In genomic region chr3:180594631-180595348, GRCh38 we compare ENCODE assay signal across 9 cellular contexts. TPM values are rescaled to one million over a fixed set of nuclear protein-coding genes. Genes with fewer than 3 reads are reported as not detected.
A peak's percentile ranks its signal among the peaks of the same experiment; 100 is the strongest.
DNase-seq lines count a peak whose midpoint lies in the region; ATAC-seq, FAIRE-seq and TF ChIP-seq lines count a peak whose summit lies in the region.
"Had no signal": no experiment of that assay in that cellular context is flagged by ENCODE, and none has a peak within 500 bp of the region (broad histone marks: within the 10 kb centered on the region; RNA-seq: fewer than 3 reads in every experiment).

No MANE protein-coding gene starts in this region.

- no peak overlapping the region for H3K9ac ChIP-seq in astrocyte (ENCODE audit: low read length)
- no peak overlapping the region for H3K9ac ChIP-seq in neuronal stem cell (ENCODE audit: low read depth, low read length, poor library complexity)

- H3K36me3 Mint-ChIP-seq in astrocyte (ENCODE audit: low read depth, unreplicated experiment): no peaks in the 10 kb centered on the region
- no peaks in the 10 kb centered on the region for H3K36me3 Mint-ChIP-seq in activated T-helper 1 cell treated with anti-CD3 and anti-CD28 coated beads, Interleukin-12 subunit alpha, Interleukin-12 subunit beta, Interleukin-2, Interleukin-4 antibody, amounts not matched to agents 30 ng/mL and 10 ng/mL and 1 ng/mL, durations not matched to agents 14 hours and 24 hours and 36 hours (ENCODE audit: low read depth)

- H3K4me1 ChIP-seq in astrocyte (ENCODE audit: insufficient read depth, low read length): no peaks in the 10 kb centered on the region
- H3K4me1 ChIP-seq in neuronal stem cell (ENCODE audit: control insufficient read depth in 2 of 2, insufficient read depth in 1 of 2, low read depth in 1 of 2, low read length in 2 of 2): no peaks in the 10 kb centered on the region

- no peak overlapping the region for H3K23ac ChIP-seq in neuronal stem cell (ENCODE audit: low read depth, low read length, poor library complexity)

- H3K27me3 ChIP-seq in astrocyte (ENCODE audit: insufficient read depth, low read length): no peaks in the 10 kb centered on the region
- no peaks in the 10 kb centered on the region for H3K27me3 ChIP-seq in neuronal stem cell (ENCODE audit: control insufficient read depth in 3 of 3, insufficient read depth in 3 of 3, low read depth in 1 of 3, low read length in 3 of 3)

- H2BK120ac ChIP-seq in neuronal stem cell (ENCODE audit: low read depth, low read length): no peak overlapping the region

- no peak overlapping the region for H2BK12ac ChIP-seq in neuronal stem cell (ENCODE audit: low read length)

- no peak overlapping the region for H2AK5ac ChIP-seq in neuronal stem cell (ENCODE audit: low read depth, low read length)

- no peak overlapping the region for H4K91ac ChIP-seq in neuronal stem cell (ENCODE audit: low read depth, low read length, poor library complexity)

- H2BK15ac ChIP-seq in neuronal stem cell (ENCODE audit: low read length): no peak overlapping the region

- peak overlapping the region; percentile 2 for H2AFZ ChIP-seq in astrocyte (ENCODE audit: low read depth, low read length)
- no peak overlapping the region for H2AFZ ChIP-seq in neuronal stem cell (ENCODE audit: low read length)

- DNase-seq in HCEC 1CT (peak; percentile 73), NCI-H1930 (lab: John Stamatoyannopoulos, UW) (peak; percentile 7 to 22), astrocyte (ENCODE audit: low read depth) (peak; percentile 20), neuronal stem cell (ENCODE audit: low spot score) (peak; percentile 8)
- DNase-seq in activated T-helper 1 cell treated with anti-CD3 and anti-CD28 coated beads, Interleukin-12 subunit alpha, Interleukin-12 subunit beta, Interleukin-2, Interleukin-4 antibody, amounts not matched to agents 30 ng/mL and 10 ng/mL and 1 ng/mL, durations not matched to agents 14 hours and 24 hours and 36 hours (ENCODE audit: low spot score): no peak

- no peaks in the 10 kb centered on the region for H3K36me3 ChIP-seq in astrocyte (ENCODE audit: insufficient read depth, low read length)
- no peaks in the 10 kb centered on the region for H3K36me3 ChIP-seq in neuronal stem cell (replicated peaks in 1 of 2; ENCODE audit: control insufficient read depth in 2 of 2, insufficient read depth in 2 of 2, low read length in 2 of 2)

- H3K27ac Mint-ChIP-seq in astrocyte (ENCODE audit: unreplicated experiment): no peak overlapping the region
- no peak overlapping the region for H3K27ac Mint-ChIP-seq in activated T-helper 1 cell treated with anti-CD3 and anti-CD28 coated beads, Interleukin-12 subunit alpha, Interleukin-12 subunit beta, Interleukin-2, Interleukin-4 antibody, amounts not matched to agents 30 ng/mL and 10 ng/mL and 1 ng/mL, durations not matched to agents 14 hours and 24 hours and 36 hours

- H3K79me1 ChIP-seq in neuronal stem cell (ENCODE audit: low read depth, low read length): no peaks in the 10 kb centered on the region

- no peak overlapping the region for H3K14ac ChIP-seq in neuronal stem cell (ENCODE audit: low read length)

- H3K4me2 ChIP-seq in astrocyte (ENCODE audit: low read length): no peak overlapping the region
- no peak overlapping the region for H3K4me2 ChIP-seq in neuronal stem cell (ENCODE audit: insufficient read depth, low read length, poor library complexity, severe bottlenecking)

- no peak overlapping the region for H4K8ac ChIP-seq in neuronal stem cell (ENCODE audit: low read depth, low read length)

- H3K4me3 ChIP-seq in astrocyte (ENCODE audit: insufficient read depth, low read depth, low read length) (no peak overlapping the region), neuronal stem cell (ENCODE audit: low read length in 2 of 2) (no peak overlapping the region)
- H3K4me3 ChIP-seq: skin epidermis had no signal

- H3K27me3 Mint-ChIP-seq in astrocyte (ENCODE audit: low read depth, unreplicated experiment): no peaks in the 10 kb centered on the region
- H3K27me3 Mint-ChIP-seq in activated T-helper 1 cell treated with anti-CD3 and anti-CD28 coated beads, Interleukin-12 subunit alpha, Interleukin-12 subunit beta, Interleukin-2, Interleukin-4 antibody, amounts not matched to agents 30 ng/mL and 10 ng/mL and 1 ng/mL, durations not matched to agents 14 hours and 24 hours and 36 hours (ENCODE audit: insufficient read depth): peaks cover 23% of the 10 kb centered on the region

- H3K9me3 ChIP-seq in astrocyte (ENCODE audit: insufficient read depth, low read depth, low read length) (no peaks in the 10 kb centered on the region), neuronal stem cell (replicated peaks in 1 of 2; ENCODE audit: control insufficient read depth in 2 of 2, insufficient read depth in 1 of 2, low read depth in 1 of 2, low read length in 2 of 2) (no peaks in the 10 kb centered on the region)

- H4K20me1 ChIP-seq in astrocyte (ENCODE audit: insufficient read depth, low read length): no peaks in the 10 kb centered on the region

- no peak for FAIRE-seq in astrocyte (lab: Jason Lieb, UNC)

- H2BK5ac ChIP-seq in neuronal stem cell (ENCODE audit: low read length): no peak overlapping the region

- no peak for ATAC-seq in HG03196 (IDR thresholded peaks at IDR 0.05; ENCODE audit: unreplicated experiment)
- no peak for ATAC-seq in HG03457 (IDR thresholded peaks at IDR 0.05; ENCODE audit: unreplicated experiment)

- H3K4me3 Mint-ChIP-seq in astrocyte (ENCODE audit: unreplicated experiment): no peak overlapping the region
- no peak overlapping the region for H3K4me3 Mint-ChIP-seq in activated T-helper 1 cell treated with anti-CD3 and anti-CD28 coated beads, Interleukin-12 subunit alpha, Interleukin-12 subunit beta, Interleukin-2, Interleukin-4 antibody, amounts not matched to agents 30 ng/mL and 10 ng/mL and 1 ng/mL, durations not matched to agents 14 hours and 24 hours and 36 hours

- no peaks in the 10 kb centered on the region for H3K79me2 ChIP-seq in astrocyte (ENCODE audit: insufficient read depth, low read length)

- intact Hi-C loops in activated T-helper 1 cell treated with anti-CD3 and anti-CD28 coated beads, Interleukin-12 subunit alpha, Interleukin-12 subunit beta, Interleukin-2, Interleukin-4 antibody, amounts not matched to agents 30 ng/mL and 10 ng/mL and 1 ng/mL, durations not matched to agents 14 hours and 24 hours and 36 hours (cut with micrococcal nuclease): loop anchor here (1.0 kb wide), 1 partner anchor 665 kb away; no protein-coding TSS in a partner anchor

- no peak overlapping the region for H3K27ac ChIP-seq in astrocyte (ENCODE audit: low read depth, low read length)
- H3K27ac ChIP-seq in neuronal stem cell (replicated peaks; ENCODE audit: low read length): no peak overlapping the region
- H3K27ac ChIP-seq: skin epidermis had no signal

- H3K9me3 Mint-ChIP-seq in astrocyte (ENCODE audit: unreplicated experiment): no peaks in the 10 kb centered on the region
- no peaks in the 10 kb centered on the region for H3K9me3 Mint-ChIP-seq in activated T-helper 1 cell treated with anti-CD3 and anti-CD28 coated beads, Interleukin-12 subunit alpha, Interleukin-12 subunit beta, Interleukin-2, Interleukin-4 antibody, amounts not matched to agents 30 ng/mL and 10 ng/mL and 1 ng/mL, durations not matched to agents 14 hours and 24 hours and 36 hours

- H3K4ac ChIP-seq in neuronal stem cell (ENCODE audit: low read length): no peak overlapping the region

- no peak overlapping the region for H3K18ac ChIP-seq in neuronal stem cell (ENCODE audit: low read length)

- TF ChIP-seq CTCF in GM12873 (IDR thresholded peaks at IDR 0.05; ENCODE audit: insufficient read depth, low read depth, low read length, missing control alignments) (peak; percentile 45), astrocyte (IDR thresholded peaks at IDR 0.05; ENCODE audit: insufficient read depth, low read depth, low read length) (peak; percentile 49)

- no peaks in the 10 kb centered on the region for H3K4me1 Mint-ChIP-seq in astrocyte (ENCODE audit: low read depth, unreplicated experiment)
- no peaks in the 10 kb centered on the region for H3K4me1 Mint-ChIP-seq in activated T-helper 1 cell treated with anti-CD3 and anti-CD28 coated beads, Interleukin-12 subunit alpha, Interleukin-12 subunit beta, Interleukin-2, Interleukin-4 antibody, amounts not matched to agents 30 ng/mL and 10 ng/mL and 1 ng/mL, durations not matched to agents 14 hours and 24 hours and 36 hours (ENCODE audit: low read depth)

RNA-seq across cellular contexts. Expression of gene TTC14, which starts 7.2 kb away (rescaled TPM):
- 42.4 and 42.5 TPM in 2 replicates for total RNA-seq in astrocyte
- 39.9 TPM for polyA plus RNA-seq in neuronal stem cell (2013, experiment 1 of 2)
- 39.5 TPM for polyA plus RNA-seq in neuronal stem cell (2013, experiment 2 of 2)
- total RNA-seq in activated T-helper 1 cell treated with anti-CD3 and anti-CD28 coated beads, Interleukin-12 subunit alpha, Interleukin-12 subunit beta, Interleukin-2, Interleukin-4 antibody, amounts not matched to agents 30 ng/mL and 10 ng/mL and 1 ng/mL, durations not matched to agents 14 hours and 24 hours and 36 hours: 43.9 and 50.0 TPM in 2 replicates
